Comparison of ENCODE assay signal across 14 cellular contexts in genomic region chr12:51884676-51885229, GRCh38. TPM values are rescaled to one million over a fixed set of nuclear protein-coding genes. Genes with fewer than 3 reads are reported as not detected.
A peak's percentile ranks its signal among the peaks of the same experiment; 100 is the strongest.
DNase-seq lines count a peak whose midpoint lies in the region; ATAC-seq, FAIRE-seq and TF ChIP-seq lines count a peak whose summit lies in the region.
"Had no signal": no experiment of that assay in that cellular context is flagged by ENCODE, and none has a peak within 500 bp of the region (broad histone marks: within the 10 kb centered on the region; RNA-seq: fewer than 3 reads in every experiment).

No MANE protein-coding gene starts in this region.

- H3K4me2 ChIP-seq in A549, result 0 out of 3 replicates have a peak overlapping the region, but pooled peaks have one; percentile 4

- no peak for TF ChIP-seq RAD21 in A549 (conservative IDR thresholded peaks at IDR 0.05 in 1 of 2, IDR thresholded peaks at IDR 0.05 in 1 of 2)

- no peak for TF ChIP-seq EP300 in A549 (IDR thresholded peaks at IDR 0.05)

- WGBS in A549 (ENCODE audit: missing lambda C conversion rate), result 70% methylated on average over 11 of the region's 11 CpGs
- WGBS in adrenal gland, 4 donors, result 78 to 81% (median 79%) methylated on average over 11 of the region's 11 CpGs

- TF ChIP-seq POLR2A in A549 (IDR thresholded peaks at IDR 0.05; ENCODE audit: low read length) (no peak), adrenal gland (IDR thresholded peaks at IDR 0.05) (no peak)

- no peaks in the 10 kb centered on the region for H3K4me1 ChIP-seq in A549
- no peaks in the 10 kb centered on the region for H3K4me1 ChIP-seq in HEK293 (ENCODE audit: control insufficient read depth, insufficient read depth, low read length)
- peaks cover 0 to 10% of the 10 kb centered on the region in 2 donors for H3K4me1 ChIP-seq in adrenal gland (replicated peaks in 1 of 2)
- peaks cover 0 to 6% of the 10 kb centered on the region in 2 donors for H3K4me1 ChIP-seq in kidney (ENCODE audit: control insufficient read depth in 1 of 2, insufficient read depth in 1 of 2, low read depth in 1 of 2, low read length in 2 of 2)

- FAIRE-seq in A549 (lab: Jason Lieb, UNC) (no peak), kidney (lab: Jason Lieb, UNC) (no peak)

- no peak overlapping the region; a peak in 1 of 6 replicates for H3K27ac ChIP-seq in A549
- H3K27ac ChIP-seq in HEK293 (ENCODE audit: extremely low read depth, low read depth, low read length), result no peak overlapping the region
- H3K27ac ChIP-seq in adrenal gland, result no peak overlapping the region
- no peak overlapping the region for H3K27ac ChIP-seq in kidney (ENCODE audit: low read depth in 2 of 2, low read length in 2 of 2)
- H3K27ac ChIP-seq: lower lobe of right lung, tibial artery had no signal

- H3K4me3 ChIP-seq in A549 (no peak overlapping the region), HEK293 (ENCODE audit: low read depth, low read length) (no peak overlapping the region), adrenal gland (no peak overlapping the region), kidney (ENCODE audit: low read length in 2 of 2) (no peak overlapping the region)
- H3K4me3 ChIP-seq: lower lobe of right lung, tibial artery had no signal

- POLR2A ChIA-PET in A549 (lab: Yijun Ruan, JAX), result no interaction called here
- POLR2A ChIA-PET in HEK293 (lab: Yijun Ruan, JAX), result no interaction called here

- H3K27me3 ChIP-seq in adrenal gland, result no peaks in the 10 kb centered on the region

- DNase-seq in A549 (ENCODE audit: low read depth in 1 of 2, low spot score in 1 of 2) (peak; percentile 50 to 78), adrenal gland (peak in 6 of 7 donors; percentile 52 to 77 (median 62)), kidney (peak; percentile 31), left lobe of liver (ENCODE audit: low spot score) (no peak)
- no peak for DNase-seq in stimulated activated CD4-positive, alpha-beta T cell treated with anti-CD3 and anti-CD28 coated beads, Interleukin-2, amount 100 ng/mL, for 48 hours
- DNase-seq: activated T-cell treated with anti-CD3 and anti-CD28 coated beads, Interleukin-2, amount 50 U/mL, for 1 hour; lower lobe of right lung; NCI-H2171; retina; RPMI8226 had no signal

- H3K9ac ChIP-seq in kidney (ENCODE audit: low read length in 2 of 2), result no peak overlapping the region

- H3K36me3 ChIP-seq in HEK293 (ENCODE audit: control insufficient read depth in 2 of 2, insufficient read depth in 1 of 2, low read length in 2 of 2) (no peaks in the 10 kb centered on the region), adrenal gland (replicated peaks in 1 of 2) (no peaks in the 10 kb centered on the region), kidney (ENCODE audit: control insufficient read depth in 1 of 2, insufficient read depth in 2 of 2, low read length in 2 of 2) (no peaks in the 10 kb centered on the region)
- H3K36me3 ChIP-seq: lower lobe of right lung, tibial artery had no signal

- intact Hi-C loops in adrenal gland (cut with DNase I), result no loop called here
- intact Hi-C loops in kidney (cut with DNase I), result no loop called here

- ATAC-seq in A549 (peak; percentile 60 to 70; a peak in 5 of 6 replicates), HG03521 (IDR thresholded peaks at IDR 0.05; ENCODE audit: unreplicated experiment) (no peak), left lobe of liver (no peak), GM21367 (IDR thresholded peaks at IDR 0.05; ENCODE audit: unreplicated experiment) (no peak)
- ATAC-seq: lower lobe of right lung had no signal

- H3K9me3 ChIP-seq in A549 (0 out of 3 replicates have a peak, but pooled peaks cover 4% of the 10 kb centered on the region), HEK293 (ENCODE audit: control insufficient read depth, insufficient read depth, low read depth, low read length) (no peaks in the 10 kb centered on the region), adrenal gland (replicated peaks in 1 of 3) (no peaks in the 10 kb centered on the region), kidney (ENCODE audit: control insufficient read depth in 1 of 2, low read length in 2 of 2) (no peaks in the 10 kb centered on the region)
- H3K9me3 ChIP-seq: lower lobe of right lung, tibial artery had no signal

- CTCF ChIA-PET in A549 (lab: Yijun Ruan, JAX) (interaction anchor here (0.9 to 6.6 kb wide), 4 partner anchors 9 to 108 kb away, joined by 4 to 32 read pairs (median 10); a partner anchor contains a TSS), HEK293 (lab: Yijun Ruan, JAX) (interaction anchor here (0.6 to 2.5 kb wide), 5 partner anchors 13 to 293 kb away, joined by 3 to 10 read pairs (median 3); partner anchors contain the start of gene SCN8A)

- TF ChIP-seq CTCF in A549 (IDR thresholded peaks at IDR 0.05), result no peak
- no peak for TF ChIP-seq CTCF in HEK293 (tag by site-specific recombination; IDR thresholded peaks at IDR 0.05)
- no peak for TF ChIP-seq CTCF in adrenal gland (IDR thresholded peaks at IDR 0.05)
- TF ChIP-seq CTCF in kidney (IDR thresholded peaks at IDR 0.05; ENCODE audit: borderline replicate concordance, extremely low read depth, insufficient read depth), result no peak

TF ChIP-seq in A549, 52 proteins besides CTCF, POLR2A, EP300 and RAD21:
- TF ChIP-seq FOSL2 (IDR thresholded peaks at IDR 0.05), result peak; percentile 73
- TF ChIP-seq FOSL2 (CRISPR knock-in tag; IDR thresholded peaks at IDR 0.05), result peak; percentile 83
- TF ChIP-seq GATA3 (IDR thresholded peaks at IDR 0.05; ENCODE audit: borderline replicate concordance), result peak; percentile 71
- no peak for TF ChIP-seq CBX8 (IDR thresholded peaks at IDR 0.05)
- TF ChIP-seq USF2 (IDR thresholded peaks at IDR 0.05), result peak; percentile 64; the same call in 1 of the 2 replicates
- no peak for TF ChIP-seq NPAS2 (CRISPR knock-in tag; IDR thresholded peaks at IDR 0.05; ENCODE audit: borderline replicate concordance)
- TF ChIP-seq JUNB (IDR thresholded peaks at IDR 0.05), result peak; percentile 40; the same call in 1 of the 2 replicates

TF ChIP-seq in HEK293, 187 proteins besides CTCF, POLR2A, EP300 and RAD21 (continues in another document):
- TF ChIP-seq PRDM1 (tag by site-specific recombination; IDR thresholded peaks at IDR 0.05), result peak; percentile 24; the same call in 1 of the 2 replicates
- TF ChIP-seq SP7 (tag by site-specific recombination; IDR thresholded peaks at IDR 0.05), result peak; percentile 68
- TF ChIP-seq ZNF366 (tag by site-specific recombination; conservative IDR thresholded peaks at IDR 0.05), result peak; percentile 56; the same call in 1 of the 2 replicates
- no peak for TF ChIP-seq ZNF37A (tag by site-specific recombination; IDR thresholded peaks at IDR 0.05)
- no peak for TF ChIP-seq ZNF768 (tag by site-specific recombination; IDR thresholded peaks at IDR 0.05)
- no peak for TF ChIP-seq HOXC10 (CRISPR knock-in tag; IDR thresholded peaks at IDR 0.05)
- TF ChIP-seq ZNF629 (tag by site-specific recombination; IDR thresholded peaks at IDR 0.05), result peak; percentile 38; the same call in 1 of the 2 replicates
- TF ChIP-seq HIC1 (tag by site-specific recombination; IDR thresholded peaks at IDR 0.05), result 0 out of 2 replicates have a peak, but pooled peaks have one; percentile 25
- no peak for TF ChIP-seq ZBTB17 (tag by site-specific recombination; IDR thresholded peaks at IDR 0.05)

RNA-seq across cellular contexts. Expression of gene ANKRD33, which starts 3.1 kb away (rescaled TPM):
- not detected in 2 replicates for polyA plus RNA-seq in A549 (2011; rRNA removed)
- polyA plus RNA-seq in A549 (2012; cell fraction: cytosol; rRNA removed), result not detected in 2 replicates
- not detected in 2 replicates for polyA plus RNA-seq in A549 (2012; cell fraction: nucleus; rRNA removed)
- polyA plus RNA-seq in A549 (2017; fragmentation: RNase III; extraction: RNeasy Plus Mini Kit Qiagen cat#74134 plus additional on column Dnase treatment), result not detected in 3 replicates
- not detected in 2 replicates for polyA minus RNA-seq in A549 (2011; rRNA and poly(A)+ RNA removed)
- total RNA-seq in adrenal gland, result under 1 TPM in 1 of 8 donors, not detected in 7; 0.41 TPM
- polyA plus RNA-seq in adrenal gland, result under 1 TPM in 1 of 3 donors, not detected in 2; 0.24 TPM
- not detected for total RNA-seq in kidney
- not detected for polyA plus RNA-seq in kidney (ENCODE audit: insufficient read depth, low read depth, low replicate concordance)
- total RNA-seq in left lobe of liver, result not detected
- total RNA-seq: lower lobe of right lung had no signal

RNA-seq across cellular contexts. Expression of gene ACVRL1, which starts 22.6 kb away (rescaled TPM):
- 0.03 and 0.22 TPM in 2 replicates for polyA plus RNA-seq in A549 (2011; rRNA removed)
- polyA plus RNA-seq in A549 (2012; cell fraction: cytosol; rRNA removed), result 0.07 and 0.25 TPM in 2 replicates
- polyA plus RNA-seq in A549 (2012; cell fraction: nucleus; rRNA removed), result 0.36 and 0.42 TPM in 2 replicates
- polyA plus RNA-seq in A549 (2017; fragmentation: RNase III; extraction: RNeasy Plus Mini Kit Qiagen cat#74134 plus additional on column Dnase treatment), result 0.05 TPM in 1 of 3 replicates, not detected in the others
- not detected in 2 replicates for polyA minus RNA-seq in A549 (2011; rRNA and poly(A)+ RNA removed)
- 100 to 1,000 TPM in 1 of 8 donors, 10 to 100 TPM in 7; 33.6 to 117 (median 52.4) TPM for total RNA-seq in adrenal gland
- 10 to 100 TPM in 2 of 3 donors, 1 to 10 TPM in 1; 7.8 to 29.4 (median 27.6) TPM for polyA plus RNA-seq in adrenal gland
- total RNA-seq in kidney, result 88.4 TPM
- 29.1 TPM for polyA plus RNA-seq in kidney (ENCODE audit: insufficient read depth, low read depth, low replicate concordance)
- 7.1 TPM for total RNA-seq in left lobe of liver

RNA-seq across cellular contexts. Expression of gene FIGNL2, which starts 36.2 kb away (rescaled TPM):
- polyA plus RNA-seq in A549 (2011; rRNA removed) (0.22 and 0.26 TPM in 2 replicates), A549 (2017; fragmentation: RNase III; extraction: RNeasy Plus Mini Kit Qiagen cat#74134 plus additional on column Dnase treatment) (0.36 to 0.46 TPM (median 0.38 TPM) in 3 replicates), adrenal gland (under 1 TPM; 0.04 to 0.17 (median 0.16) TPM), kidney (ENCODE audit: insufficient read depth, low read depth, low replicate concordance) (3.1 TPM)
- polyA plus RNA-seq in A549 (2012; cell fraction: cytosol; rRNA removed), result 0.26 and 0.38 TPM in 2 replicates
- polyA plus RNA-seq in A549 (2012; cell fraction: nucleus; rRNA removed), result 0.71 and 1.2 TPM in 2 replicates
- polyA minus RNA-seq in A549 (2011; rRNA and poly(A)+ RNA removed), result 1.3 and 1.7 TPM in 2 replicates
- total RNA-seq in adrenal gland (under 1 TPM in 7 of 8 donors, not detected in 1; 0.23 to 0.32 (median 0.26) TPM), kidney (6.1 TPM), left lobe of liver (0.68 TPM)

Comparison
In these comparisons a context has a peak if more than half of its experiments do, and no peak if none do; other contexts are left out.
1. ATAC-seq: peak in A549 (2 of 2); none in HG03521 (single experiment), left lobe of liver (single experiment) and GM21367 (single experiment).
2. DNase-seq: peak in A549 (2 of 2), adrenal gland (6 of 7) and kidney (single experiment); none in stimulated activated CD4-positive, alpha-beta T cell treated with anti-CD3 and anti-CD28 coated beads, Interleukin-2, amount 100 ng/mL, for 48 hours (0 of 2) and left lobe of liver (single experiment).